Comparison of ENCODE assay signal across 17 cellular contexts in genomic region chr1:206828061-206828460, GRCh38. TPM values are rescaled to one million over a fixed set of nuclear protein-coding genes. Genes with fewer than 3 reads are reported as not detected.
DNase-seq lines count a peak whose midpoint lies in the region; ATAC-seq and TF ChIP-seq lines count a peak whose summit lies in the region.
"Had no signal": no experiment of that assay in that cellular context is flagged by ENCODE, and none has a peak within 500 bp of the region (broad histone marks: within the 10 kb centered on the region; RNA-seq: fewer than 3 reads in every experiment).

No MANE protein-coding gene starts in this region.

- POLR2A ChIA-PET in activated CD8-positive, alpha-beta T cell treated with anti-CD3 and anti-CD28 coated beads, Interleukin-2, amount 10 ng/mL, durations not matched to agents 7 days and 5 days (lab: Charles Lee), result no interaction called here
- POLR2A ChIA-PET in activated CD8-positive, alpha-beta T cell treated with anti-CD3 and anti-CD28 coated beads for 36 hours (lab: Charles Lee), result no interaction called here

- H3K9me3 Mint-ChIP-seq in activated CD8-positive, alpha-beta T cell treated with anti-CD3 and anti-CD28 coated beads, Interleukin-2, amount 10 ng/mL, durations not matched to agents 7 days and 5 days (ENCODE audit: insufficient read depth), result no peaks in the 10 kb centered on the region
- no peaks in the 10 kb centered on the region for H3K9me3 Mint-ChIP-seq in activated CD8-positive, alpha-beta T cell treated with anti-CD3 and anti-CD28 coated beads for 36 hours
- H3K9me3 Mint-ChIP-seq in nephron, result no peaks in the 10 kb centered on the region
- H3K9me3 Mint-ChIP-seq in stimulated activated naive B cell treated with anti-CD40 and anti-IgM and Interleukin-4, amounts not matched to agents 10 μg/mL and 1 μg/mL and 100 μg/mL, for 72 hours, result no peaks in the 10 kb centered on the region
- H3K9me3 Mint-ChIP-seq: CD4-positive, CD25-positive, alpha-beta regulatory T cell had no signal

- no peak overlapping the region for H3K4me3 ChIP-seq in BLaER1 treated with 17β-estradiol and CSF1 and Interleukin-3, amounts not matched to agents 10 nM and 100 nM
- H3K4me3 ChIP-seq: GM23248 had no signal

- H3K9me3 ChIP-seq in BLaER1 treated with 17β-estradiol and CSF1 and Interleukin-3, amounts not matched to agents 10 nM and 100 nM (replicated peaks in 1 of 11), result no peaks in the 10 kb centered on the region

- no peak for ATAC-seq in activated CD8-positive, alpha-beta T cell treated with anti-CD3 and anti-CD28 coated beads, Interleukin-2, amount 10 ng/mL, durations not matched to agents 7 days and 5 days
- no peak for ATAC-seq in activated CD8-positive, alpha-beta T cell treated with anti-CD3 and anti-CD28 coated beads for 36 hours
- no peak for ATAC-seq in GM21786 (IDR thresholded peaks at IDR 0.05; ENCODE audit: unreplicated experiment)
- no peak for ATAC-seq in stimulated activated naive B cell treated with anti-CD40 and anti-IgM and Interleukin-4, amounts not matched to agents 10 μg/mL and 1 μg/mL and 100 μg/mL, for 72 hours (replicated peaks)
- ATAC-seq: HCT116 had no signal

- no peak overlapping the region for H3K27ac ChIP-seq in BLaER1 treated with 17β-estradiol and CSF1 and Interleukin-3, amounts not matched to agents 10 nM and 100 nM
- H3K27ac ChIP-seq: GM23248, HL-60 had no signal

- no peaks in the 10 kb centered on the region for H3K36me3 ChIP-seq in BLaER1 treated with 17β-estradiol and CSF1 and Interleukin-3, amounts not matched to agents 10 nM and 100 nM

- intact Hi-C loops in activated CD8-positive, alpha-beta T cell treated with anti-CD3 and anti-CD28 coated beads for 36 hours (cut with micrococcal nuclease), result no loop called here

- H3K4me1 ChIP-seq in BLaER1 treated with 17β-estradiol and CSF1 and Interleukin-3, amounts not matched to agents 10 nM and 100 nM, result peaks cover 70 to 89% (median 84%) of the 10 kb centered on the region in 10 experiments

- peak overlapping the region in 9 of 11 experiments; percentile 1 to 85 (median 76); a peak in 10 of 22 replicates for H3K4me2 ChIP-seq in BLaER1 treated with 17β-estradiol and CSF1 and Interleukin-3, amounts not matched to agents 10 nM and 100 nM

- no peak overlapping the region for H3K9ac ChIP-seq in BLaER1 treated with 17β-estradiol and CSF1 and Interleukin-3, amounts not matched to agents 10 nM and 100 nM
- H3K9ac ChIP-seq: GM23248 had no signal

- H3K4me1 Mint-ChIP-seq in activated CD8-positive, alpha-beta T cell treated with anti-CD3 and anti-CD28 coated beads, Interleukin-2, amount 10 ng/mL, durations not matched to agents 7 days and 5 days (ENCODE audit: low read depth), result peaks cover 71% of the 10 kb centered on the region
- peaks cover 42% of the 10 kb centered on the region for H3K4me1 Mint-ChIP-seq in activated CD8-positive, alpha-beta T cell treated with anti-CD3 and anti-CD28 coated beads for 36 hours (ENCODE audit: low read depth)
- H3K4me1 Mint-ChIP-seq in nephron, result peaks cover 27% of the 10 kb centered on the region
- peaks cover 43 to 74% of the 10 kb centered on the region in 2 donors for H3K4me1 Mint-ChIP-seq in stimulated activated naive B cell treated with anti-CD40 and anti-IgM and Interleukin-4, amounts not matched to agents 10 μg/mL and 1 μg/mL and 100 μg/mL, for 72 hours

- H3K27me3 ChIP-seq in BLaER1 treated with 17β-estradiol and CSF1 and Interleukin-3, amounts not matched to agents 10 nM and 100 nM, result no peaks in the 10 kb centered on the region

- no peaks in the 10 kb centered on the region for H3K27me3 Mint-ChIP-seq in activated CD8-positive, alpha-beta T cell treated with anti-CD3 and anti-CD28 coated beads, Interleukin-2, amount 10 ng/mL, durations not matched to agents 7 days and 5 days (ENCODE audit: low read depth)
- no peaks in the 10 kb centered on the region for H3K27me3 Mint-ChIP-seq in activated CD8-positive, alpha-beta T cell treated with anti-CD3 and anti-CD28 coated beads for 36 hours
- peaks cover 24% of the 10 kb centered on the region for H3K27me3 Mint-ChIP-seq in nephron (ENCODE audit: low read depth)
- no peaks in the 10 kb centered on the region for H3K27me3 Mint-ChIP-seq in stimulated activated naive B cell treated with anti-CD40 and anti-IgM and Interleukin-4, amounts not matched to agents 10 μg/mL and 1 μg/mL and 100 μg/mL, for 72 hours

- TF ChIP-seq CTCF in activated CD8-positive, alpha-beta T cell treated with anti-CD3 and anti-CD28 coated beads for 36 hours (IDR thresholded peaks at IDR 0.05), result no peak
- no peak for TF ChIP-seq CTCF in nephron (IDR thresholded peaks at IDR 0.05; ENCODE audit: unreplicated experiment in 3 of 3)

- peaks cover 2% of the 10 kb centered on the region for H3K36me3 Mint-ChIP-seq in activated CD8-positive, alpha-beta T cell treated with anti-CD3 and anti-CD28 coated beads, Interleukin-2, amount 10 ng/mL, durations not matched to agents 7 days and 5 days (ENCODE audit: low read depth)
- H3K36me3 Mint-ChIP-seq in activated CD8-positive, alpha-beta T cell treated with anti-CD3 and anti-CD28 coated beads for 36 hours (ENCODE audit: low read depth), result no peaks in the 10 kb centered on the region
- no peaks in the 10 kb centered on the region for H3K36me3 Mint-ChIP-seq in nephron (ENCODE audit: low read depth)
- no peaks in the 10 kb centered on the region for H3K36me3 Mint-ChIP-seq in stimulated activated naive B cell treated with anti-CD40 and anti-IgM and Interleukin-4, amounts not matched to agents 10 μg/mL and 1 μg/mL and 100 μg/mL, for 72 hours

- peak overlapping the region; percentile 12 for H3K27ac Mint-ChIP-seq in activated CD8-positive, alpha-beta T cell treated with anti-CD3 and anti-CD28 coated beads, Interleukin-2, amount 10 ng/mL, durations not matched to agents 7 days and 5 days
- no peak overlapping the region for H3K27ac Mint-ChIP-seq in activated CD8-positive, alpha-beta T cell treated with anti-CD3 and anti-CD28 coated beads for 36 hours
- peak overlapping the region in 2 of 3 experiments; percentile 2 to 67 for H3K27ac Mint-ChIP-seq in nephron
- no peak overlapping the region for H3K27ac Mint-ChIP-seq in stimulated activated naive B cell treated with anti-CD40 and anti-IgM and Interleukin-4, amounts not matched to agents 10 μg/mL and 1 μg/mL and 100 μg/mL, for 72 hours

- CTCF ChIA-PET in activated CD8-positive, alpha-beta T cell treated with anti-CD3 and anti-CD28 coated beads, Interleukin-2, amount 10 ng/mL, durations not matched to agents 7 days and 5 days (lab: Charles Lee), result interaction anchor here (1.6 to 11.9 kb wide), 4 partner anchors 9 to 94 kb away, joined by 6 to 118 read pairs (median 8); no protein-coding TSS in a partner anchor
- CTCF ChIA-PET in activated CD8-positive, alpha-beta T cell treated with anti-CD3 and anti-CD28 coated beads for 36 hours (lab: Charles Lee), result interaction anchor here (0.7 to 2.4 kb wide), 7 partner anchors 11 to 195 kb away, joined by 3 to 9 read pairs (median 3); partner anchors contain the start of gene IL19

- DNase-seq in activated CD8-positive, alpha-beta T cell treated with anti-CD3 and anti-CD28 coated beads, Interleukin-2, amount 10 ng/mL, durations not matched to agents 7 days and 5 days, result no peak
- DNase-seq in activated CD8-positive, alpha-beta T cell treated with anti-CD3 and anti-CD28 coated beads for 36 hours, result no peak
- DNase-seq in SK-N-DZ (ENCODE audit: low spot score) (peak; percentile 68), AG08395 (ENCODE audit: low spot score) (no peak)
- no peak for DNase-seq in stimulated activated naive B cell treated with anti-CD40 and anti-IgM and Interleukin-4, amounts not matched to agents 10 μg/mL and 1 μg/mL and 100 μg/mL, for 72 hours
- DNase-seq: ACHN; CD4-positive, CD25-positive, alpha-beta regulatory T cell; GM23248 had no signal

- no peak overlapping the region for H3K4me3 Mint-ChIP-seq in activated CD8-positive, alpha-beta T cell treated with anti-CD3 and anti-CD28 coated beads, Interleukin-2, amount 10 ng/mL, durations not matched to agents 7 days and 5 days
- H3K4me3 Mint-ChIP-seq in activated CD8-positive, alpha-beta T cell treated with anti-CD3 and anti-CD28 coated beads for 36 hours, result no peak overlapping the region
- H3K4me3 Mint-ChIP-seq in nephron, result no peak overlapping the region
- H3K4me3 Mint-ChIP-seq in stimulated activated naive B cell treated with anti-CD40 and anti-IgM and Interleukin-4, amounts not matched to agents 10 μg/mL and 1 μg/mL and 100 μg/mL, for 72 hours, result no peak overlapping the region
- H3K4me3 Mint-ChIP-seq: CD4-positive, CD25-positive, alpha-beta regulatory T cell had no signal

- peaks cover 0 to 3% (median 0%) of the 10 kb centered on the region in 11 experiments; a peak in 1 of 22 replicates for H4K20me1 ChIP-seq in BLaER1 treated with 17β-estradiol and CSF1 and Interleukin-3, amounts not matched to agents 10 nM and 100 nM

RNA-seq across cellular contexts. Expression of gene IL20, which starts 37.4 kb away (rescaled TPM):
- total RNA-seq in activated CD8-positive, alpha-beta T cell treated with anti-CD3 and anti-CD28 coated beads, Interleukin-2, amount 10 ng/mL, durations not matched to agents 7 days and 5 days, result not detected
- not detected for total RNA-seq in activated CD8-positive, alpha-beta T cell treated with anti-CD3 and anti-CD28 coated beads for 36 hours
- polyA plus RNA-seq in SK-N-DZ (2014; cell fraction: cytosol; rRNA removed), result not detected in 2 replicates
- polyA plus RNA-seq in SK-N-DZ (2014; cell fraction: nucleus; rRNA removed), result not detected in 2 replicates
- total RNA-seq: A172; CD4-positive, CD25-positive, alpha-beta regulatory T cell; Daoy; GM23248 had no signal
- polyA plus RNA-seq: BJ; CD4-positive, CD25-positive, alpha-beta regulatory T cell; GM23248 had no signal

RNA-seq across cellular contexts. Expression of gene IL10, which starts 55.8 kb away (rescaled TPM):
- total RNA-seq in activated CD8-positive, alpha-beta T cell treated with anti-CD3 and anti-CD28 coated beads, Interleukin-2, amount 10 ng/mL, durations not matched to agents 7 days and 5 days, result under 1 TPM in 1 of 2 experiments, not detected in 1; 0.32 TPM
- under 1 TPM in 1 of 2 experiments, not detected in 1; 0.32 TPM for total RNA-seq in activated CD8-positive, alpha-beta T cell treated with anti-CD3 and anti-CD28 coated beads for 36 hours
- polyA plus RNA-seq in SK-N-DZ (2014; cell fraction: cytosol; rRNA removed), result not detected in 2 replicates
- not detected in 2 replicates for polyA plus RNA-seq in SK-N-DZ (2014; cell fraction: nucleus; rRNA removed)
- total RNA-seq: A172, Daoy, GM23248 had no signal
- polyA plus RNA-seq: BJ, GM23248 had no signal

RNA-seq across cellular contexts. Expression of gene IL19, which starts 57.5 kb away (rescaled TPM):
- not detected for total RNA-seq in activated CD8-positive, alpha-beta T cell treated with anti-CD3 and anti-CD28 coated beads, Interleukin-2, amount 10 ng/mL, durations not matched to agents 7 days and 5 days
- not detected for total RNA-seq in activated CD8-positive, alpha-beta T cell treated with anti-CD3 and anti-CD28 coated beads for 36 hours
- not detected in 2 replicates for polyA plus RNA-seq in SK-N-DZ (2014; cell fraction: cytosol; rRNA removed)
- polyA plus RNA-seq in SK-N-DZ (2014; cell fraction: nucleus; rRNA removed), result not detected in 2 replicates
- total RNA-seq: A172; CD4-positive, CD25-positive, alpha-beta regulatory T cell; Daoy; GM12878; GM23248 had no signal
- polyA plus RNA-seq: BJ; CD4-positive, CD25-positive, alpha-beta regulatory T cell; GM23248 had no signal

Comparison
In these comparisons a context has a peak if more than half of its experiments do, and no peak if none do; other contexts are left out.
1. H3K27ac Mint-ChIP-seq: peak in activated CD8-positive, alpha-beta T cell treated with anti-CD3 and anti-CD28 coated beads, Interleukin-2, amount 10 ng/mL, durations not matched to agents 7 days and 5 days (single experiment) and nephron (2 of 3); none in activated CD8-positive, alpha-beta T cell treated with anti-CD3 and anti-CD28 coated beads for 36 hours (single experiment) and stimulated activated naive B cell treated with anti-CD40 and anti-IgM and Interleukin-4, amounts not matched to agents 10 μg/mL and 1 μg/mL and 100 μg/mL, for 72 hours (single experiment).